In genomic region chr12:41188058-41188840, GRCh38 we compare ENCODE assay signal across 8 cellular contexts. TPM values are rescaled to one million over a fixed set of nuclear protein-coding genes. Genes with fewer than 3 reads are reported as not detected.
DNase-seq lines count a peak whose midpoint lies in the region; ATAC-seq and TF ChIP-seq lines count a peak whose summit lies in the region.

Gene PDZRN4 (plus strand): TSS chr12:41188320.

- POLR2A ChIA-PET in SK-N-SH (lab: Yijun Ruan, JAX) = no interaction called here

- CTCF ChIA-PET in SK-N-SH (lab: Yijun Ruan, JAX) = interaction anchor here (0.7 to 1.0 kb wide), 3 partner anchors 15 to 176 kb away, joined by 3 read pairs; no protein-coding TSS in a partner anchor

- 23% methylated on average over 49 of the region's 67 CpGs for WGBS in SK-N-SH (ENCODE audit: low lambda C conversion rate)

- no peak for ATAC-seq in HG02885 (IDR thresholded peaks at IDR 0.05; ENCODE audit: poor library complexity, unreplicated experiment)

- H3K27ac ChIP-seq in SK-N-SH (ENCODE audit: low read depth in 2 of 2, low read length in 1 of 2) = no peak within 1 kb of the TSS
- H3K27ac ChIP-seq in effector memory CD4-positive, alpha-beta T cell (ENCODE audit: insufficient read depth, low read length, poor library complexity, severe bottlenecking) = no peak within 1 kb of the TSS

- H2AFZ ChIP-seq in SK-N-SH (ENCODE audit: low read depth) = no peak within 1 kb of the TSS

- H3K27me3 ChIP-seq in SK-N-SH (ENCODE audit: insufficient read depth) (peaks cover 27% of the 10 kb centered on the region; the same call in 1 of the 2 replicates), iPS-15b (ENCODE audit: control insufficient read depth, insufficient read depth, low read length) (peaks cover 48% of the 10 kb centered on the region)
- peaks cover 4% of the 10 kb centered on the region for H3K27me3 ChIP-seq in effector memory CD4-positive, alpha-beta T cell (replicated peaks; ENCODE audit: control insufficient read depth, insufficient read depth, low read length, poor library complexity, severe bottlenecking)

- H3K9me2 ChIP-seq in SK-N-SH = no peaks in the 10 kb centered on the region

- H3K4me3 ChIP-seq in SK-N-SH (ENCODE audit: low read depth in 2 of 2, low read length in 1 of 2) = peak within 1 kb of the TSS in 1 of 2 experiments; percentile 31; a peak in 1 of 4 replicates
- peak within 1 kb of the TSS; percentile 64 for H3K4me3 ChIP-seq in iPS-15b (ENCODE audit: low read depth, low read length)
- H3K4me3 ChIP-seq in retinal pigment epithelial cell (ENCODE audit: low read length) = peak within 1 kb of the TSS; percentile 27
- H3K4me3 ChIP-seq in effector memory CD4-positive, alpha-beta T cell (ENCODE audit: insufficient read depth, low read depth, low read length, poor library complexity, severe bottlenecking) = no peak within 1 kb of the TSS

- no peaks in the 10 kb centered on the region for H3F3A ChIP-seq in SK-N-SH (replicated peaks; ENCODE audit: insufficient read depth)

- TF ChIP-seq CTCF in SK-N-SH (IDR thresholded peaks at IDR 0.05) (no peak), retinal pigment epithelial cell (conservative IDR thresholded peaks at IDR 0.05; ENCODE audit: low read depth, low read length) (no peak)

- H3K4me1 ChIP-seq in ES-I3 (ENCODE audit: insufficient read depth, low read length) (no peaks in the 10 kb centered on the region), SK-N-SH (ENCODE audit: control insufficient read depth in 1 of 2, insufficient read depth in 2 of 2, low read depth in 1 of 2, low read length in 1 of 2) (peaks cover 0 to 12% of the 10 kb centered on the region in 2 experiments; a peak in 2 of 4 replicates), iPS-15b (ENCODE audit: control insufficient read depth, insufficient read depth, low read length) (peaks cover 2% of the 10 kb centered on the region)
- H3K4me1 ChIP-seq in effector memory CD4-positive, alpha-beta T cell (ENCODE audit: control insufficient read depth, insufficient read depth, low read length, poor library complexity, severe bottlenecking) = no peaks in the 10 kb centered on the region

- no peaks in the 10 kb centered on the region for H3K79me2 ChIP-seq in SK-N-SH (ENCODE audit: insufficient read depth)

- H3K9me3 ChIP-seq in ES-I3 (ENCODE audit: control insufficient read depth, insufficient read depth, low read length) = no peaks in the 10 kb centered on the region
- H3K9me3 ChIP-seq in SK-N-SH = no peaks in the 10 kb centered on the region
- no peaks in the 10 kb centered on the region for H3K9me3 ChIP-seq in iPS-15b (ENCODE audit: control insufficient read depth, insufficient read depth, low read length)
- no peaks in the 10 kb centered on the region for H3K9me3 ChIP-seq in effector memory CD4-positive, alpha-beta T cell (ENCODE audit: control insufficient read depth, low read length)

- H3K36me3 ChIP-seq in ES-I3 (ENCODE audit: insufficient read depth, low read length) = no peaks in the 10 kb centered on the region
- H3K36me3 ChIP-seq in SK-N-SH (replicated peaks in 1 of 2; ENCODE audit: control insufficient read depth in 1 of 2, insufficient read depth in 2 of 2, low read length in 1 of 2) = no peaks in the 10 kb centered on the region
- H3K36me3 ChIP-seq in iPS-15b (ENCODE audit: control insufficient read depth, insufficient read depth, low read length) = no peaks in the 10 kb centered on the region
- no peaks in the 10 kb centered on the region for H3K36me3 ChIP-seq in effector memory CD4-positive, alpha-beta T cell (ENCODE audit: control insufficient read depth, insufficient read depth, low read length)

- peak within 1 kb of the TSS; percentile 59; the same call in 1 of the 2 replicates for H3K9ac ChIP-seq in ES-I3 (ENCODE audit: low read depth, low read length)
- no peak within 1 kb of the TSS for H3K9ac ChIP-seq in SK-N-SH
- H3K9ac ChIP-seq in iPS-15b (ENCODE audit: low read depth, low read length) = no peak within 1 kb of the TSS

- TF ChIP-seq EP300 in SK-N-SH (IDR thresholded peaks at IDR 0.05; ENCODE audit: borderline replicate concordance in 1 of 2, low read depth in 1 of 2, low read length in 1 of 2) = no peak

- DNase-seq in SK-N-SH (peak; percentile 82), retinal pigment epithelial cell (ENCODE audit: low read depth) (no peak), NOMO-1 treated with dmso at 0.1 percent for 144 hours (lab: John Stamatoyannopoulos, UW; ENCODE audit: unreplicated experiment) (no peak)
- no peak for DNase-seq in central memory CD4-positive, alpha-beta T cell
- DNase-seq in effector memory CD4-positive, alpha-beta T cell = no peak

- no peak within 1 kb of the TSS for H3K4me2 ChIP-seq in SK-N-SH

- TF ChIP-seq RAD21 in SK-N-SH (IDR thresholded peaks at IDR 0.05; ENCODE audit: low read length) = no peak

- no peaks in the 10 kb centered on the region for H4K20me1 ChIP-seq in SK-N-SH (ENCODE audit: insufficient read depth)

TF ChIP-seq in SK-N-SH, 30 proteins besides CTCF, POLR2A, EP300 and RAD21 (continues in another document):
- no peak for TF ChIP-seq RFX5 (IDR thresholded peaks at IDR 0.05; ENCODE audit: low read length)
- no peak for TF ChIP-seq GABPA (IDR thresholded peaks at IDR 0.05; ENCODE audit: low read depth)
- TF ChIP-seq SMC3 (IDR thresholded peaks at IDR 0.05; ENCODE audit: low read depth, low read length) = no peak
- TF ChIP-seq TEAD4 (IDR thresholded peaks at IDR 0.05; ENCODE audit: borderline replicate concordance, insufficient read depth) = no peak
- TF ChIP-seq RXRA (IDR thresholded peaks at IDR 0.05; ENCODE audit: borderline replicate concordance, low read depth) = no peak
- no peak for TF ChIP-seq IRF3 (IDR thresholded peaks at IDR 0.05; ENCODE audit: low read depth, low read length)
- no peak for TF ChIP-seq FOSL2 (IDR thresholded peaks at IDR 0.05; ENCODE audit: borderline replicate concordance, low read depth)
- TF ChIP-seq CHD2 (IDR thresholded peaks at IDR 0.05; ENCODE audit: low read length, partially characterized antibody) = no peak
- TF ChIP-seq POLR2AphosphoS5 (IDR thresholded peaks at IDR 0.05; ENCODE audit: low read depth, low read length) = no peak
- TF ChIP-seq NFIC (IDR thresholded peaks at IDR 0.05; ENCODE audit: borderline replicate concordance) = no peak
- no peak for TF ChIP-seq YY1 (IDR thresholded peaks at IDR 0.05; ENCODE audit: low read depth)
- TF ChIP-seq PBX3 (IDR thresholded peaks at IDR 0.05) = no peak
- no peak for TF ChIP-seq USF1 (IDR thresholded peaks at IDR 0.05; ENCODE audit: borderline replicate concordance, low read depth)
- TF ChIP-seq SIN3A (IDR thresholded peaks at IDR 0.05; ENCODE audit: borderline replicate concordance, low read depth, low read length) = no peak
- no peak for TF ChIP-seq ZBTB33 (IDR thresholded peaks at IDR 0.05; ENCODE audit: borderline replicate concordance, low read depth)

RNA-seq across cellular contexts. Expression of gene PDZRN4, which starts in this region (rescaled TPM):
- polyA plus RNA-seq in SK-N-SH (2012; rRNA removed) = 0.02 TPM in 2 replicates
- polyA plus RNA-seq in SK-N-SH (2012; cell fraction: cytosol; rRNA removed) = not detected in 2 replicates
- polyA plus RNA-seq in SK-N-SH (2012; cell fraction: nucleus; rRNA removed) = not detected in 2 replicates

Comparison
In these comparisons a context has a peak if more than half of its experiments do, and no peak if none do; other contexts are left out.
1. Peak in DNase-seq in SK-N-SH; RNA of the gene not detected or under 1 TPM.